1 cellular context compared by ENCODE assay signal in the genomic region with DNA sequence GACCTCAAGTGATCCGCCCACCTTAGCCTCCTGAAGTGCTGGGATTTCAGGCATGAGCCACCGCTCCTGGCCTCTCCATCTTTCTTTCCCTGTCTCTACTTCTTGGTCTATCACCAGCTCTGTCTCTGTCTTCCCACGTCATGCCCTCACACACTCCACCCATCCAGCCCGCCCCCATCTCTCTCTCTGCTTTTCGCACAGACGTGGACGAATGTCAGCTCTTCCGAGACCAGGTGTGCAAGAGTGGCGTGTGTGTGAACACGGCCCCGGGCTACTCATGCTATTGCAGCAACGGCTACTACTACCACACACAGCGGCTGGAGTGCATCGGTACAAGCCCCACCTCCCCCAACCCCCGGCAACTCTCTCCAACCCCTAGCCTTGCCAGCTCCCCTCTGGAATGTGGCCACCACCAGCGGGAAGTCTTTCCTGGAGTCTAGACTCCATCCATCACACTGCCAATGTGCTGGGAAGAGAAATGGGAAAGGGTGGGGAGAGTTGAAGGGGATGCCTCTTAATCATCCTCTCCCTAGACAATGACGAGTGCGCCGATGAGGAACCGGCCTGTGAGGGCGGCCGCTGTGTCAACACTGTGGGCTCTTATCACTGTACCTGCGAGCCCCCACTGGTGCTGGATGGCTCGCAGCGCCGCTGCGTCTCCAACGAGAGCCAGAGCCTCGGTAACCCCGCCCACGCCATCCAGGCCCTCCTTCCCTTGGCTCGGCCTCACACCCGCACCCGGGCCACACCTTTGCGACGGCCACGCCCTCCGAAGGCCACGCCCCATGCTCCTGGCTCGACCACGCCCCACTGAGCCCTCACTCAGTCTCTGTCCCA.
TF ChIP-seq lines count a peak whose summit lies in the region.

No MANE protein-coding gene starts in this region.

TF ChIP-seq in K562, 482 proteins besides CTCF, POLR2A, EP300 and RAD21 (continued from another document):
- peak; percentile 67 for TF ChIP-seq PKNOX1 (IDR thresholded peaks at IDR 0.05)
- TF ChIP-seq, protein P1, sequence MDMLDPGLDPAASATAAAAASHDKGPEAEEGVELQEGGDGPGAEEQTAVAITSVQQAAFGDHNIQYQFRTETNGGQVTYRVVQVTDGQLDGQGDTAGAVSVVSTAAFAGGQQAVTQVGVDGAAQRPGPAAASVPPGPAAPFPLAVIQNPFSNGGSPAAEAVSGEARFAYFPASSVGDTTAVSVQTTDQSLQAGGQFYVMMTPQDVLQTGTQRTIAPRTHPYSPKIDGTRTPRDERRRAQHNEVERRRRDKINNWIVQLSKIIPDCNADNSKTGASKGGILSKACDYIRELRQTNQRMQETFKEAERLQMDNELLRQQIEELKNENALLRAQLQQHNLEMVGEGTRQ (CRISPR knock-in tag; IDR thresholded peaks at IDR 0.05), result no peak
- no peak for TF ChIP-seq ZNF695 (CRISPR knock-in tag; IDR thresholded peaks at IDR 0.05)
- 0 out of 2 replicates have a peak, but pooled peaks have one; percentile 72 for TF ChIP-seq ZBTB43 (CRISPR knock-in tag; IDR thresholded peaks at IDR 0.05)
- no peak for TF ChIP-seq SIX5 (IDR thresholded peaks at IDR 0.05; ENCODE audit: borderline replicate concordance in 1 of 2, insufficient read depth in 1 of 2, low read depth in 1 of 2, low read length in 2 of 2)
- TF ChIP-seq, protein P2, sequence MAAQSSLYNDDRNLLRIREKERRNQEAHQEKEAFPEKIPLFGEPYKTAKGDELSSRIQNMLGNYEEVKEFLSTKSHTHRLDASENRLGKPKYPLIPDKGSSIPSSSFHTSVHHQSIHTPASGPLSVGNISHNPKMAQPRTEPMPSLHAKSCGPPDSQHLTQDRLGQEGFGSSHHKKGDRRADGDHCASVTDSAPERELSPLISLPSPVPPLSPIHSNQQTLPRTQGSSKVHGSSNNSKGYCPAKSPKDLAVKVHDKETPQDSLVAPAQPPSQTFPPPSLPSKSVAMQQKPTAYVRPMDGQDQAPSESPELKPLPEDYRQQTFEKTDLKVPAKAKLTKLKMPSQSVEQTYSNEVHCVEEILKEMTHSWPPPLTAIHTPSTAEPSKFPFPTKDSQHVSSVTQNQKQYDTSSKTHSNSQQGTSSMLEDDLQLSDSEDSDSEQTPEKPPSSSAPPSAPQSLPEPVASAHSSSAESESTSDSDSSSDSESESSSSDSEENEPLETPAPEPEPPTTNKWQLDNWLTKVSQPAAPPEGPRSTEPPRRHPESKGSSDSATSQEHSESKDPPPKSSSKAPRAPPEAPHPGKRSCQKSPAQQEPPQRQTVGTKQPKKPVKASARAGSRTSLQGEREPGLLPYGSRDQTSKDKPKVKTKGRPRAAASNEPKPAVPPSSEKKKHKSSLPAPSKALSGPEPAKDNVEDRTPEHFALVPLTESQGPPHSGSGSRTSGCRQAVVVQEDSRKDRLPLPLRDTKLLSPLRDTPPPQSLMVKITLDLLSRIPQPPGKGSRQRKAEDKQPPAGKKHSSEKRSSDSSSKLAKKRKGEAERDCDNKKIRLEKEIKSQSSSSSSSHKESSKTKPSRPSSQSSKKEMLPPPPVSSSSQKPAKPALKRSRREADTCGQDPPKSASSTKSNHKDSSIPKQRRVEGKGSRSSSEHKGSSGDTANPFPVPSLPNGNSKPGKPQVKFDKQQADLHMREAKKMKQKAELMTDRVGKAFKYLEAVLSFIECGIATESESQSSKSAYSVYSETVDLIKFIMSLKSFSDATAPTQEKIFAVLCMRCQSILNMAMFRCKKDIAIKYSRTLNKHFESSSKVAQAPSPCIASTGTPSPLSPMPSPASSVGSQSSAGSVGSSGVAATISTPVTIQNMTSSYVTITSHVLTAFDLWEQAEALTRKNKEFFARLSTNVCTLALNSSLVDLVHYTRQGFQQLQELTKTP (IDR thresholded peaks at IDR 0.05; ENCODE audit: low read depth in 1 of 2, partially characterized antibody in 2 of 2), result peak in 1 of 2 experiments; percentile 25
- TF ChIP-seq TFAP4 (CRISPR knock-in tag; IDR thresholded peaks at IDR 0.05; ENCODE audit: borderline replicate concordance), result peak; percentile 86
- peak; percentile 65; the same call in 1 of the 2 replicates for TF ChIP-seq SPI1 (IDR thresholded peaks at IDR 0.05; ENCODE audit: borderline replicate concordance, low read depth, low read length)
- TF ChIP-seq BRF2 (IDR thresholded peaks at IDR 0.05; ENCODE audit: borderline replicate concordance, insufficient read depth, insufficient read length), result no peak
- no peak for TF ChIP-seq PHB2 (IDR thresholded peaks at IDR 0.05; ENCODE audit: low read depth)
- TF ChIP-seq MAZ (CRISPR knock-in tag; conservative IDR thresholded peaks at IDR 0.05 in 1 of 2, IDR thresholded peaks at IDR 0.05 in 1 of 2), result peak; percentile 69 to 71
- no peak for TF ChIP-seq MAFF (IDR thresholded peaks at IDR 0.05; ENCODE audit: low read length)
- peak; percentile 59; the same call in 1 of the 2 replicates for TF ChIP-seq SMARCE1 (IDR thresholded peaks at IDR 0.05)
- no peak for TF ChIP-seq CBX1 (IDR thresholded peaks at IDR 0.05; ENCODE audit: low read depth)
- peak; percentile 41; the same call in 1 of the 2 replicates for TF ChIP-seq CEBPB (tag; IDR thresholded peaks at IDR 0.05)
- TF ChIP-seq XRCC5 (IDR thresholded peaks at IDR 0.05; ENCODE audit: low read depth, low read length), result peak; percentile 75
- TF ChIP-seq RNF2 (IDR thresholded peaks at IDR 0.05), result 0 out of 2 replicates have a peak, but pooled peaks have one; percentile 27
- TF ChIP-seq ATF1 (CRISPR knock-in tag; IDR thresholded peaks at IDR 0.05), result no peak
- peak; percentile 78 for TF ChIP-seq ATF1 (tag; IDR thresholded peaks at IDR 0.05)
- no peak for TF ChIP-seq RB1 (IDR thresholded peaks at IDR 0.05; ENCODE audit: low read depth)
- no peak for TF ChIP-seq ZNF12 (CRISPR knock-in tag; IDR thresholded peaks at IDR 0.05)
- TF ChIP-seq BHLHE40 (IDR thresholded peaks at IDR 0.05; ENCODE audit: low read length), result peak; percentile 55
- peak; percentile 51 for TF ChIP-seq TBP (optimal IDR thresholded peaks at IDR 0.05; ENCODE audit: low read depth, low read length)
- no peak for TF ChIP-seq KHSRP (IDR thresholded peaks at IDR 0.05)
- TF ChIP-seq ETV6 (IDR thresholded peaks at IDR 0.05; ENCODE audit: borderline replicate concordance in 1 of 2, low read depth in 2 of 2, low read length in 1 of 2), result no peak
- no peak for TF ChIP-seq ETV6 (CRISPR knock-in tag; IDR thresholded peaks at IDR 0.05; ENCODE audit: borderline replicate concordance)
- TF ChIP-seq KLF1 (tag; IDR thresholded peaks at IDR 0.05), result peak; percentile 83
- TF ChIP-seq MAX (CRISPR knock-in tag; IDR thresholded peaks at IDR 0.05), result peak; percentile 57
- TF ChIP-seq CREBBP (IDR thresholded peaks at IDR 0.05; ENCODE audit: low read depth, low read length), result no peak
- peak; percentile 92 for TF ChIP-seq POLR2AphosphoS2 (IDR thresholded peaks at IDR 0.05; ENCODE audit: low read length)
- TF ChIP-seq CBX5 (IDR thresholded peaks at IDR 0.05; ENCODE audit: borderline replicate concordance, low read depth), result 0 out of 2 replicates have a peak, but pooled peaks have one; percentile 40
- TF ChIP-seq, protein P3, sequence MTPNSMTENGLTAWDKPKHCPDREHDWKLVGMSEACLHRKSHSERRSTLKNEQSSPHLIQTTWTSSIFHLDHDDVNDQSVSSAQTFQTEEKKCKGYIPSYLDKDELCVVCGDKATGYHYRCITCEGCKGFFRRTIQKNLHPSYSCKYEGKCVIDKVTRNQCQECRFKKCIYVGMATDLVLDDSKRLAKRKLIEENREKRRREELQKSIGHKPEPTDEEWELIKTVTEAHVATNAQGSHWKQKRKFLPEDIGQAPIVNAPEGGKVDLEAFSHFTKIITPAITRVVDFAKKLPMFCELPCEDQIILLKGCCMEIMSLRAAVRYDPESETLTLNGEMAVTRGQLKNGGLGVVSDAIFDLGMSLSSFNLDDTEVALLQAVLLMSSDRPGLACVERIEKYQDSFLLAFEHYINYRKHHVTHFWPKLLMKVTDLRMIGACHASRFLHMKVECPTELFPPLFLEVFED (CRISPR knock-in tag; conservative IDR thresholded peaks at IDR 0.05), result no peak
- TF ChIP-seq HMGN3 (IDR thresholded peaks at IDR 0.05; ENCODE audit: borderline replicate concordance, extremely low read depth, insufficient read length, low read depth, low read length), result peak; percentile 93
